ENCODE assay signal across 17 cellular contexts in the genomic region with DNA sequence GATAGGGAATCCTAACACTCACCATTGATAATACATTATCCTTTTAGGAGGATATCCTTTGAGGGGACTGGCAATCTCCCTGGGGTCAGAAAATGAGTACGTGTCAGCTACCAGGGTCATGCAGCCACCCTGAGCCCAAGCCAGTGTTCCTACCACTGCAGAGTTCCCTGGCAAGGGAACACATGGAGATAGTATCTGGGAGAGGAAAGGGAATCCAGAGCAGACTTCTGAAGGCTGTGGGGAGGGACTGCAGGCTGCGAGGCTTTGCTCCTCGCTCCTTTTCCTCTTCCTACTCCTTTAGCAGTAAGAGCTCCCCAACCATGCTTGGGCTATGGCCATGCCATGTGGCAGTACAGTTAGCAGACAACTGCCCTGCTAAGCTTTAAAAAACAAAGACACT.
DNase-seq lines count a peak whose midpoint lies in the region; ATAC-seq and TF ChIP-seq lines count a peak whose summit lies in the region.
"Had no signal": no experiment of that assay in that cellular context is flagged by ENCODE, and none has a peak within 500 bp of the region (broad histone marks: within the 10 kb centered on the region; RNA-seq: fewer than 3 reads in every experiment).

No MANE protein-coding gene starts in this region.

- H3K9me3 Mint-ChIP-seq in nephron, result no peaks in the 10 kb centered on the region
- H3K9me3 Mint-ChIP-seq in stimulated activated effector memory CD8-positive, alpha-beta T cell treated with anti-CD3 and anti-CD28 coated beads, Interleukin-12 subunit alpha, Interleukin-12 subunit beta, amount 100 ng/mL, for 72 hours, result no peaks in the 10 kb centered on the region
- H3K9me3 Mint-ChIP-seq: H9 had no signal

- TF ChIP-seq CTCF in right atrium auricular region (IDR thresholded peaks at IDR 0.05) (no peak), nephron (IDR thresholded peaks at IDR 0.05; ENCODE audit: unreplicated experiment in 3 of 3) (no peak), upper lobe of right lung (IDR thresholded peaks at IDR 0.05) (no peak)

- H3K4me1 Mint-ChIP-seq in nephron, result peaks cover 66% of the 10 kb centered on the region
- H3K4me1 Mint-ChIP-seq in stimulated activated effector memory CD8-positive, alpha-beta T cell treated with anti-CD3 and anti-CD28 coated beads, Interleukin-12 subunit alpha, Interleukin-12 subunit beta, amount 100 ng/mL, for 72 hours, result no peaks in the 10 kb centered on the region

- H3K4me1 ChIP-seq in right atrium auricular region (peaks cover 0 to 44% of the 10 kb centered on the region in 2 donors), upper lobe of right lung (no peaks in the 10 kb centered on the region)

- ATAC-seq in Right ventricle myocardium inferior, result peak; percentile 36
- no peak for ATAC-seq in Right ventricle myocardium superior (ENCODE audit: poor library complexity)
- peak; percentile 33 for ATAC-seq in upper lobe of right lung
- ATAC-seq in stimulated activated effector memory CD8-positive, alpha-beta T cell treated with anti-CD3 and anti-CD28 coated beads, Interleukin-12 subunit alpha, Interleukin-12 subunit beta, amount 100 ng/mL, for 72 hours, result no peak

- H3K4me3 ChIP-seq in right atrium auricular region, result no peak overlapping the region
- no peak overlapping the region for H3K4me3 ChIP-seq in upper lobe of right lung

- H3K36me3 ChIP-seq in right atrium auricular region, result no peaks in the 10 kb centered on the region
- H3K36me3 ChIP-seq in upper lobe of right lung, result no peaks in the 10 kb centered on the region

- H3K9me3 ChIP-seq in right atrium auricular region (no peaks in the 10 kb centered on the region), upper lobe of right lung (no peaks in the 10 kb centered on the region)

- H3K27ac ChIP-seq in right atrium auricular region, result peak overlapping the region; percentile 5 to 6
- no peak overlapping the region for H3K27ac ChIP-seq in upper lobe of right lung
- H3K27ac ChIP-seq: RWPE1 had no signal

- H3K27me3 Mint-ChIP-seq in nephron (ENCODE audit: low read depth), result no peaks in the 10 kb centered on the region

- H3K27me3 ChIP-seq in right atrium auricular region (no peaks in the 10 kb centered on the region), upper lobe of right lung (no peaks in the 10 kb centered on the region)

- no peaks in the 10 kb centered on the region for H3K36me3 Mint-ChIP-seq in nephron (ENCODE audit: low read depth)
- no peaks in the 10 kb centered on the region for H3K36me3 Mint-ChIP-seq in stimulated activated effector memory CD8-positive, alpha-beta T cell treated with anti-CD3 and anti-CD28 coated beads, Interleukin-12 subunit alpha, Interleukin-12 subunit beta, amount 100 ng/mL, for 72 hours

- DNase-seq in Right ventricle myocardium inferior (ENCODE audit: missing footprints), result no peak
- DNase-seq in Right ventricle myocardium superior, result no peak
- DNase-seq in right atrium auricular region (ENCODE audit: low spot score), result no peak
- no peak for DNase-seq in upper lobe of right lung
- no peak for DNase-seq in stimulated activated effector memory CD8-positive, alpha-beta T cell treated with anti-CD3 and anti-CD28 coated beads, Interleukin-12 subunit alpha, Interleukin-12 subunit beta, amount 100 ng/mL, for 72 hours (ENCODE audit: low spot score in 2 of 2)
- DNase-seq in NCI-H2029 (lab: John Stamatoyannopoulos, UW), result no peak
- DNase-seq in HuH-7 (ENCODE audit: low spot score), result no peak
- DNase-seq: 8988T, C1 segment of cervical spinal cord, COR-L47, DMS153, H9, NCI-H146, NCI-H345, NCI-H526 treated with DMSO at 0.1 percent for 48 hours had no signal

- intact Hi-C loops in Right ventricle myocardium inferior (cut with DNase I), result no loop called here
- intact Hi-C loops in Right ventricle myocardium superior (cut with DNase I), result loop anchor here (10.0 kb wide), 1 partner anchor 60 kb away; the partner anchor contains the start of gene TJP1
- intact Hi-C loops in upper lobe of right lung (cut with DNase I), result no loop called here

- peak overlapping the region in 1 of 3 experiments; percentile 40 for H3K4me3 Mint-ChIP-seq in nephron
- H3K4me3 Mint-ChIP-seq in stimulated activated effector memory CD8-positive, alpha-beta T cell treated with anti-CD3 and anti-CD28 coated beads, Interleukin-12 subunit alpha, Interleukin-12 subunit beta, amount 100 ng/mL, for 72 hours, result no peak overlapping the region
- H3K4me3 Mint-ChIP-seq: H9 had no signal

- peak overlapping the region; percentile 11 to 74 (median 68) for H3K27ac Mint-ChIP-seq in nephron
- no peak overlapping the region for H3K27ac Mint-ChIP-seq in stimulated activated effector memory CD8-positive, alpha-beta T cell treated with anti-CD3 and anti-CD28 coated beads, Interleukin-12 subunit alpha, Interleukin-12 subunit beta, amount 100 ng/mL, for 72 hours

Comparison
In these comparisons a context has a peak if more than half of its experiments do, and no peak if none do; other contexts are left out.
1. ATAC-seq: peak in Right ventricle myocardium inferior (single experiment) and upper lobe of right lung (single experiment); none in Right ventricle myocardium superior (single experiment) and stimulated activated effector memory CD8-positive, alpha-beta T cell treated with anti-CD3 and anti-CD28 coated beads, Interleukin-12 subunit alpha, Interleukin-12 subunit beta, amount 100 ng/mL, for 72 hours (single experiment).